8 cellular contexts compared by ENCODE assay signal in the genomic region with DNA sequence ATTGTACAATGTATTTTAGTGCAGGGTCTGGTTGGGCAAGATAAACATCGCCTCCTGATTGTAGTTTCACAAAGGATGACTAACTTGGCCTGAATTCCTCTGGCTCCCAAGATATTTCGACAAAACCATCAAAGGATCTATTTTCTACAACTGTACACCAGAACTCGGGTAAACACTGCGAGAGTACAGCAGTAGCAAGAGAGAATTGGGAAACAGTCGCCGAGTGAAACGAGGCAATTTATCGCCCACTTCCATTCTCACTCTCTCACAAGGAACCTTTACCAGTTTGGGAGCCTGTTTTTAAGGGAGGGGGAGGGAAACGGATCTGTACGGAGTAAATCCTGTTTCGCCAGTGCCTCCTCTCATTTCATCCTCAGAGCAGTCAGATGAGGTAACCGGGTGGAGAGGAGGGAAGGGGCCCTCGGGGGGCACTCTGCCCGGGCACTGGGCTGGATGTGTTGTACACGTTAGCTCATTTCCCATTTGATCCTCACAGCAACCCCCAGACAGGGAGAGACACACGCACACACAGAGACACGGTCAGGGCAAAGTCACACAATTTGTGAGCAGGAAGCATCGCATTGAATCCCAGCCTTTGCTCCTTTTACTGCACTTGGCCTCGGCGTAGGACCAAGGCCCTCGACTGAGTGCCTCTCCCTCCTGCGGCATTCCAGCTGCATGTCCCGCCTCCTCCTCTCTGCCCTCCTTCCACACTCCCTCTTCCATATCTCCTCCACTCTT.
DNase-seq lines count a peak whose midpoint lies in the region; ATAC-seq lines count a peak whose summit lies in the region.

No MANE protein-coding gene starts in this region.

- peak overlapping the region in 3 of 5 donors; percentile 30 to 67 (median 58) for H3K9ac ChIP-seq in subcutaneous abdominal adipose tissue (ENCODE audit: low read length in 5 of 5)

- H3K9me3 Mint-ChIP-seq in T-helper 1 cell treated with Interleukin-12 subunit alpha and Interleukin-12 subunit beta and Interleukin-4 antibody, amounts not matched to agents 30 μg/mL and 1 μg/mL, for 36 hours: no peaks in the 10 kb centered on the region

- H3K27me3 Mint-ChIP-seq in T-helper 1 cell treated with Interleukin-12 subunit alpha and Interleukin-12 subunit beta and Interleukin-4 antibody, amounts not matched to agents 30 μg/mL and 1 μg/mL, for 36 hours (ENCODE audit: low read depth): peaks cover 5% of the 10 kb centered on the region

- peaks cover 0 to 22% (median 19%) of the 10 kb centered on the region in 5 donors for H3K4me1 ChIP-seq in subcutaneous abdominal adipose tissue (ENCODE audit: control insufficient read depth in 5 of 5, insufficient read depth in 5 of 5, low read length in 5 of 5)

- H3K27ac ChIP-seq in angular gyrus (ENCODE audit: low read depth, low read length) (peak overlapping the region; percentile 24), subcutaneous abdominal adipose tissue (ENCODE audit: low read depth, low read length) (peak overlapping the region; percentile 76)

- no peak for ATAC-seq in HG02759 (IDR thresholded peaks at IDR 0.05; ENCODE audit: unreplicated experiment)

- DNase-seq in T-helper 1 cell (no peak), inferior parietal cortex (ENCODE audit: extremely low spot score) (peak; percentile 67), DMS53 treated with DMSO at 0.1 percent for 48 hours (lab: John Stamatoyannopoulos, UW; ENCODE audit: unreplicated experiment) (no peak), NCI-H1092 treated with DMSO at 0.1 percent for 48 hours (lab: John Stamatoyannopoulos, UW) (no peak)

- H3K9me3 ChIP-seq in subcutaneous abdominal adipose tissue (ENCODE audit: control insufficient read depth in 5 of 5, low read length in 5 of 5): no peaks in the 10 kb centered on the region

- peak overlapping the region; percentile 77 for H3K27ac Mint-ChIP-seq in T-helper 1 cell treated with Interleukin-12 subunit alpha and Interleukin-12 subunit beta and Interleukin-4 antibody, amounts not matched to agents 30 μg/mL and 1 μg/mL, for 36 hours

- H3K4me3 Mint-ChIP-seq in T-helper 1 cell treated with Interleukin-12 subunit alpha and Interleukin-12 subunit beta and Interleukin-4 antibody, amounts not matched to agents 30 μg/mL and 1 μg/mL, for 36 hours: no peak overlapping the region

- no peaks in the 10 kb centered on the region for H3K27me3 ChIP-seq in subcutaneous abdominal adipose tissue (ENCODE audit: control insufficient read depth in 5 of 5, insufficient read depth in 4 of 5, low read length in 5 of 5)

- no peaks in the 10 kb centered on the region for H3K36me3 ChIP-seq in subcutaneous abdominal adipose tissue (ENCODE audit: control insufficient read depth in 5 of 5, insufficient read depth in 5 of 5, low read length in 5 of 5)

- H3K36me3 Mint-ChIP-seq in T-helper 1 cell treated with Interleukin-12 subunit alpha and Interleukin-12 subunit beta and Interleukin-4 antibody, amounts not matched to agents 30 μg/mL and 1 μg/mL, for 36 hours (ENCODE audit: low read depth): peaks cover 11% of the 10 kb centered on the region

- peak overlapping the region; percentile 12 to 59 (median 45) for H3K4me3 ChIP-seq in subcutaneous abdominal adipose tissue (ENCODE audit: low read depth in 1 of 5, low read length in 5 of 5)

- H3K4me1 Mint-ChIP-seq in T-helper 1 cell treated with Interleukin-12 subunit alpha and Interleukin-12 subunit beta and Interleukin-4 antibody, amounts not matched to agents 30 μg/mL and 1 μg/mL, for 36 hours (ENCODE audit: low read depth): peaks cover 40% of the 10 kb centered on the region
